33 cellular contexts compared by ENCODE assay signal in genomic region chr13:31166591-31166990, GRCh38. TPM values are rescaled to one million over a fixed set of nuclear protein-coding genes. Genes with fewer than 3 reads are reported as not detected.
A peak's percentile ranks its signal among the peaks of the same experiment; 100 is the strongest.
DNase-seq lines count a peak whose midpoint lies in the region; ATAC-seq, FAIRE-seq and TF ChIP-seq lines count a peak whose summit lies in the region.
"Had no signal": no experiment of that assay in that cellular context is flagged by ENCODE, and none has a peak within 500 bp of the region (broad histone marks: within the 10 kb centered on the region; RNA-seq: fewer than 3 reads in every experiment).

No MANE protein-coding gene starts in this region.

- peaks cover 14% of the 10 kb centered on the region for H3K4me1 Mint-ChIP-seq in activated T-cell treated with anti-CD3 and anti-CD28 coated beads, Interleukin-2, amount 50 U/mL, for 4 hours (ENCODE audit: low read depth)

- H4K20me1 ChIP-seq in HCT116 (ENCODE audit: insufficient read depth) = no peaks in the 10 kb centered on the region

- H3K9me3 ChIP-seq in HCT116 (ENCODE audit: control insufficient read depth in 1 of 2, insufficient read depth in 1 of 2, low read depth in 1 of 2, low read length in 2 of 2) = no peaks in the 10 kb centered on the region
- no peaks in the 10 kb centered on the region for H3K9me3 ChIP-seq in effector memory CD4-positive, alpha-beta T cell (ENCODE audit: control insufficient read depth, low read length)
- H3K9me3 ChIP-seq: left lung, right atrium auricular region, testis had no signal

- H2AFZ ChIP-seq in HCT116 (ENCODE audit: low read depth, low read length, poor library complexity, severe bottlenecking) = no peak overlapping the region
- H2AFZ ChIP-seq: parathyroid adenoma had no signal

- RAD21 ChIA-PET in HCT116 (lab: Charles Lee; ENCODE audit: low non-redundant PET in 1 of 2, low total read pairs in 2 of 2, uncharacterized antibody in 2 of 2, unreplicated experiment in 2 of 2) = no interaction called here

- peaks cover 2% of the 10 kb centered on the region; the same call in 1 of the 2 replicates for H3K79me2 ChIP-seq in HCT116 (ENCODE audit: insufficient read depth, low read length)
- H3K79me2 ChIP-seq: parathyroid adenoma had no signal

- H3K9me2 ChIP-seq in HCT116 (ENCODE audit: insufficient read depth) = no peaks in the 10 kb centered on the region

- CTCF ChIA-PET in HCT116 (lab: Charles Lee) = no interaction called here

- no peak for FAIRE-seq in RCC 7860 (lab: Jason Lieb, UNC)
- FAIRE-seq: GM18507, GM19239 had no signal

- TF ChIP-seq POLR2A in HCT116 (IDR thresholded peaks at IDR 0.05; ENCODE audit: borderline replicate concordance, extremely low read depth, insufficient read depth, insufficient read length) = no peak

- no peak overlapping the region for H3K27ac ChIP-seq in HCT116 (ENCODE audit: low read depth, low read length)
- no peak overlapping the region for H3K27ac ChIP-seq in effector memory CD4-positive, alpha-beta T cell (ENCODE audit: insufficient read depth, low read length, poor library complexity, severe bottlenecking)
- H3K27ac ChIP-seq: 22Rv1, brain microvascular endothelial cell, C4-2B, left lung, parathyroid adenoma, right atrium auricular region, testis, WERI-Rb-1 had no signal

- no peak overlapping the region for H3K9ac ChIP-seq in HCT116 (ENCODE audit: low read length)
- H3K9ac ChIP-seq: parathyroid adenoma had no signal

- BruUV-seq in HCT116 (replicated peaks; lab: Mats Ljungman, UMichigan) = no TSS peak

- no peak for ATAC-seq in HCT116
- ATAC-seq in activated T-cell treated with anti-CD3 and anti-CD28 coated beads, Interleukin-2, amount 50 U/mL, for 4 hours = no peak
- ATAC-seq: activated naive CD4-positive, alpha-beta T cell treated with anti-CD3 and anti-CD28 coated beads, Interleukin-2, amount 50 U/mL, for 72 hours; left lung; stimulated activated naive CD8-positive, alpha-beta T cell treated with anti-CD3 and anti-CD28 coated beads, Interleukin-15, Interleukin-2, amounts not matched to agents 100 U/mL and 50 U/mL, for 24 hours had no signal

- H3K36me3 ChIP-seq in HCT116 (ENCODE audit: control insufficient read depth in 1 of 2, insufficient read depth in 2 of 2, low read length in 2 of 2) = no peaks in the 10 kb centered on the region
- H3K36me3 ChIP-seq in effector memory CD4-positive, alpha-beta T cell (ENCODE audit: control insufficient read depth, insufficient read depth, low read length) = no peaks in the 10 kb centered on the region
- H3K36me3 ChIP-seq: brain microvascular endothelial cell, left lung, right atrium auricular region, WERI-Rb-1 had no signal

- no peak for TF ChIP-seq CTCF in HCT116 (IDR thresholded peaks at IDR 0.05 in 2 of 3, conservative IDR thresholded peaks at IDR 0.05 in 1 of 3; ENCODE audit: borderline replicate concordance in 1 of 3, insufficient read depth in 1 of 3, low read depth in 2 of 3, low read length in 2 of 3)

- intact Hi-C loops in HCT116 (cut with micrococcal nuclease) = no loop called here

- no peak overlapping the region for H3K4me3 ChIP-seq in HCT116 (replicated peaks in 1 of 2; ENCODE audit: low read depth in 1 of 2, low read length in 2 of 2)
- H3K4me3 ChIP-seq in effector memory CD4-positive, alpha-beta T cell (ENCODE audit: insufficient read depth, low read depth, low read length, poor library complexity, severe bottlenecking) = no peak overlapping the region
- H3K4me3 ChIP-seq: left lung, right atrium auricular region, testis had no signal

- no peaks in the 10 kb centered on the region for H3K9me3 Mint-ChIP-seq in activated T-cell treated with anti-CD3 and anti-CD28 coated beads, Interleukin-2, amount 50 U/mL, for 4 hours
- H3K9me3 Mint-ChIP-seq: activated naive CD4-positive, alpha-beta T cell treated with anti-CD3 and anti-CD28 coated beads, Interleukin-2, amount 50 U/mL, for 72 hours had no signal

- no peaks in the 10 kb centered on the region for H3K27me3 ChIP-seq in HCT116 (ENCODE audit: insufficient read depth, low read length)
- no peaks in the 10 kb centered on the region for H3K27me3 ChIP-seq in effector memory CD4-positive, alpha-beta T cell (replicated peaks; ENCODE audit: control insufficient read depth, insufficient read depth, low read length, poor library complexity, severe bottlenecking)
- H3K27me3 ChIP-seq: brain microvascular endothelial cell, left lung, right atrium auricular region, testis had no signal

- H3K4me1 ChIP-seq in HCT116 (ENCODE audit: control insufficient read depth in 1 of 2, insufficient read depth in 2 of 2, low read length in 2 of 2) = peaks cover 4 to 20% of the 10 kb centered on the region in 2 experiments; a peak in 3 of 4 replicates
- H3K4me1 ChIP-seq in effector memory CD4-positive, alpha-beta T cell (ENCODE audit: control insufficient read depth, insufficient read depth, low read length, poor library complexity, severe bottlenecking) = no peaks in the 10 kb centered on the region
- H3K4me1 ChIP-seq: parathyroid adenoma, testis had no signal

- peak overlapping the region; percentile 1; the same call in 1 of the 2 replicates for H3K4me2 ChIP-seq in HCT116 (ENCODE audit: low read length)

- no peaks in the 10 kb centered on the region for H3K27me3 Mint-ChIP-seq in activated T-cell treated with anti-CD3 and anti-CD28 coated beads, Interleukin-2, amount 50 U/mL, for 4 hours (ENCODE audit: low read depth)

- TF ChIP-seq RAD21 in HCT116 (IDR thresholded peaks at IDR 0.05; ENCODE audit: low read depth) = no peak

- DNase-seq in DMS 273 (lab: John Stamatoyannopoulos, UW; ENCODE audit: unreplicated experiment) (peak; percentile 27), DMS 273 treated with DMSO at 0.1 percent for 48 hours (lab: John Stamatoyannopoulos, UW) (no peak), HCT116 (ENCODE audit: low read depth, low spot score) (no peak), RCC 7860 (ENCODE audit: low spot score) (peak; percentile 31), iris pigment epithelial cell (ENCODE audit: low read depth) (peak; percentile 53), T-helper 1 cell (no peak)
- no peak for DNase-seq in activated T-cell treated with anti-CD3 and anti-CD28 coated beads, Interleukin-2, amount 50 U/mL, for 4 hours
- no peak for DNase-seq in effector memory CD4-positive, alpha-beta T cell
- DNase-seq: activated CD4-positive, alpha-beta T cell treated with anti-CD3 and anti-CD28 coated beads for 48 hours; activated T-cell treated with anti-CD3 and anti-CD28 coated beads for 4 hours; amygdala; brain microvascular endothelial cell; COR-L47; H7; left lung; mesenchymal stem cell; NCI-H1436 treated with DMSO at 0.1 percent for 48 hours; NCI-H2107; NCI-H524 treated with DMSO at 0.1 percent for 48 hours; SHP77 treated with DMSO at 0.1 percent for 48 hours; stimulated activated CD4-positive, alpha-beta T cell treated with anti-CD3 and anti-CD28 coated beads, Interleukin-1b, Interleukin-23, amount 100 ng/mL, for 48 hours; stimulated activated naive CD8-positive, alpha-beta T cell treated with anti-CD3 and anti-CD28 coated beads, Interleukin-15, Interleukin-2, amounts not matched to agents 100 U/mL and 50 U/mL, for 24 hours; SW 1271; T1000; testis; WERI-Rb-1 had no signal

- H3K36me3 Mint-ChIP-seq in activated T-cell treated with anti-CD3 and anti-CD28 coated beads, Interleukin-2, amount 50 U/mL, for 4 hours (ENCODE audit: insufficient read depth) = no peaks in the 10 kb centered on the region

- POLR2A ChIA-PET in HCT116 (lab: Charles Lee) = no interaction called here

- no peak overlapping the region for H3K4me3 Mint-ChIP-seq in activated T-cell treated with anti-CD3 and anti-CD28 coated beads, Interleukin-2, amount 50 U/mL, for 4 hours

TF ChIP-seq in HCT116, 20 proteins besides CTCF, POLR2A, EP300 and RAD21:
- TF ChIP-seq TCF7L2 (IDR thresholded peaks at IDR 0.05; ENCODE audit: borderline replicate concordance, extremely low read depth, insufficient read depth, insufficient read length) = no peak
TF ChIP-seq in HCT116: peak in this region for 0.

RNA-seq across cellular contexts. Expression of gene HSPH1, which starts 4.9 kb away (rescaled TPM):
- total RNA-seq in HCT116 (2021; ENCODE audit: unreplicated experiment) = 116 TPM
- polyA plus RNA-seq in HCT116 (2012) = 16.9 and 23.8 TPM in 2 replicates
- 100 to 1,000 TPM; 312 to 333 (median 322) TPM for total RNA-seq in activated T-cell treated with anti-CD3 and anti-CD28 coated beads, Interleukin-2, amount 50 U/mL, for 4 hours

RNA-seq across cellular contexts. Expression of gene B3GLCT, which starts 33.2 kb away (rescaled TPM):
- 3.9 TPM for total RNA-seq in HCT116 (2021; ENCODE audit: unreplicated experiment)
- polyA plus RNA-seq in HCT116 (2012) = 1.5 and 2.4 TPM in 2 replicates
- 1 to 10 TPM; 3.7 to 4.1 (median 3.9) TPM for total RNA-seq in activated T-cell treated with anti-CD3 and anti-CD28 coated beads, Interleukin-2, amount 50 U/mL, for 4 hours

Comparison
In these comparisons a context has a peak if more than half of its experiments do, and no peak if none do; other contexts are left out.
1. DNase-seq: peak in DMS 273 (single experiment), RCC 7860 (single experiment) and iris pigment epithelial cell (single experiment); none in DMS 273 treated with DMSO at 0.1 percent for 48 hours (single experiment), HCT116 (single experiment), activated T-cell treated with anti-CD3 and anti-CD28 coated beads, Interleukin-2, amount 50 U/mL, for 4 hours (single experiment), effector memory CD4-positive, alpha-beta T cell (0 of 3) and T-helper 1 cell (0 of 5).